ENCODE assay signal across 8 cellular contexts in genomic region chr7:134174797-134175261, GRCh38. TPM values are rescaled to one million over a fixed set of nuclear protein-coding genes. Genes with fewer than 3 reads are reported as not detected.
DNase-seq lines count a peak whose midpoint lies in the region; ATAC-seq and TF ChIP-seq lines count a peak whose summit lies in the region.

No MANE protein-coding gene starts in this region.

- H3K27me3 Mint-ChIP-seq in activated T-helper 17 cell treated with anti-CD3 and anti-CD28 coated beads, Interleukin-2, amount 50 U/mL, for 72 hours, result no peaks in the 10 kb centered on the region
- H3K27me3 Mint-ChIP-seq in endothelial cell (ENCODE audit: unreplicated experiment), result no peaks in the 10 kb centered on the region

- peaks cover 8% of the 10 kb centered on the region for H3K4me1 Mint-ChIP-seq in activated T-helper 17 cell treated with anti-CD3 and anti-CD28 coated beads, Interleukin-2, amount 50 U/mL, for 72 hours
- H3K4me1 Mint-ChIP-seq in endothelial cell (ENCODE audit: unreplicated experiment), result peaks cover 21% of the 10 kb centered on the region

- H3K4me1 ChIP-seq in mucosa of descending colon (ENCODE audit: low read depth), result no peaks in the 10 kb centered on the region
- no peaks in the 10 kb centered on the region for H3K4me1 ChIP-seq in prostate gland (replicated peaks)

- no peak overlapping the region for H3K27ac ChIP-seq in prostate gland

- intact Hi-C loops in mucosa of descending colon (cut with DNase I, micrococcal nuclease) (no loop called here), prostate gland (cut with DNase I) (no loop called here)

- no peaks in the 10 kb centered on the region for H3K9me3 ChIP-seq in mucosa of descending colon
- H3K9me3 ChIP-seq in prostate gland, result no peaks in the 10 kb centered on the region

- H3K9me3 Mint-ChIP-seq in activated T-helper 17 cell treated with anti-CD3 and anti-CD28 coated beads, Interleukin-2, amount 50 U/mL, for 72 hours, result no peaks in the 10 kb centered on the region
- H3K9me3 Mint-ChIP-seq in endothelial cell (ENCODE audit: unreplicated experiment), result no peaks in the 10 kb centered on the region

- H3K36me3 ChIP-seq in mucosa of descending colon (ENCODE audit: low read depth) (no peaks in the 10 kb centered on the region), prostate gland (no peaks in the 10 kb centered on the region)

- TF ChIP-seq CTCF in mucosa of descending colon (IDR thresholded peaks at IDR 0.05), result no peak
- no peak for TF ChIP-seq CTCF in endothelial cell (IDR thresholded peaks at IDR 0.05; ENCODE audit: unreplicated experiment)
- no peak for TF ChIP-seq CTCF in prostate gland (IDR thresholded peaks at IDR 0.05)

- DNase-seq in EL (peak; percentile 85), mucosa of descending colon (peak in 1 of 3 donors; percentile 3), endothelial cell (ENCODE audit: low spot score) (no peak), NCI-H187 (lab: John Stamatoyannopoulos, UW) (no peak), prostate gland (ENCODE audit: low spot score) (no peak)

- no peak overlapping the region for H3K4me3 ChIP-seq in mucosa of descending colon
- H3K4me3 ChIP-seq in prostate gland, result no peak overlapping the region

- no peak overlapping the region for H3K4me3 Mint-ChIP-seq in activated T-helper 17 cell treated with anti-CD3 and anti-CD28 coated beads, Interleukin-2, amount 50 U/mL, for 72 hours
- no peak overlapping the region for H3K4me3 Mint-ChIP-seq in endothelial cell (ENCODE audit: unreplicated experiment)

- no peaks in the 10 kb centered on the region for H3K36me3 Mint-ChIP-seq in activated T-helper 17 cell treated with anti-CD3 and anti-CD28 coated beads, Interleukin-2, amount 50 U/mL, for 72 hours (ENCODE audit: low read depth)
- no peaks in the 10 kb centered on the region for H3K36me3 Mint-ChIP-seq in endothelial cell (ENCODE audit: low read depth, unreplicated experiment)

- TF ChIP-seq POLR2A in prostate gland (IDR thresholded peaks at IDR 0.05), result no peak

- WGBS in prostate gland, result 59% methylated on average over 2 of the region's 2 CpGs

- no peak overlapping the region for H3K27ac Mint-ChIP-seq in activated T-helper 17 cell treated with anti-CD3 and anti-CD28 coated beads, Interleukin-2, amount 50 U/mL, for 72 hours
- no peak overlapping the region for H3K27ac Mint-ChIP-seq in endothelial cell (ENCODE audit: unreplicated experiment)

- peak; percentile 98 for ATAC-seq in GM21390 (IDR thresholded peaks at IDR 0.05; ENCODE audit: unreplicated experiment)
- peak; percentile 96 for ATAC-seq in HG03575 (IDR thresholded peaks at IDR 0.05; ENCODE audit: extremely low read depth, insufficient number of reproducible peaks, low FRiP score, unreplicated experiment)
- peak; percentile 99 for ATAC-seq in activated T-helper 17 cell treated with anti-CD3 and anti-CD28 coated beads, Interleukin-2, amount 50 U/mL, for 72 hours (replicated peaks)
- peak; percentile 91 for ATAC-seq in mucosa of descending colon

- H3K27me3 ChIP-seq in prostate gland (replicated peaks; ENCODE audit: insufficient read depth), result no peaks in the 10 kb centered on the region

RNA-seq across cellular contexts. Expression of gene LRGUK, which starts 47.7 kb away (rescaled TPM):
- total RNA-seq in activated T-helper 17 cell treated with anti-CD3 and anti-CD28 coated beads, Interleukin-2, amount 50 U/mL, for 72 hours, result under 1 TPM; 0.30 to 0.42 TPM
- total RNA-seq in mucosa of descending colon (1 to 10 TPM in 1 of 3 donors, under 1 TPM in 2; 0.19 to 1.2 (median 0.47) TPM), endothelial cell (ENCODE audit: unreplicated experiment) (0.64 TPM), prostate gland (1 to 10 TPM; 1.3 to 4.9 TPM)
